In genomic region chr1:11052839-11053757, GRCh38 we compare ENCODE assay signal across 1 cellular context.
TF ChIP-seq lines count a peak whose summit lies in the region.

No MANE protein-coding gene starts in this region.

TF ChIP-seq in K562, 482 proteins besides CTCF, POLR2A, EP300 and RAD21 (continues in another document):
- TF ChIP-seq TAF1 (IDR thresholded peaks at IDR 0.05; ENCODE audit: control insufficient read depth, extremely low read depth, insufficient read depth, low read length, severe bottlenecking) (no peak), PTBP1 (IDR thresholded peaks at IDR 0.05; ENCODE audit: low read depth, low read length) (no peak), PREB (CRISPR knock-in tag; IDR thresholded peaks at IDR 0.05) (0 out of 2 replicates have a peak, but pooled peaks have one; percentile 27), U2AF1 (optimal IDR thresholded peaks at IDR 0.05; ENCODE audit: low read depth, low read length) (no peak), FIP1L1 (IDR thresholded peaks at IDR 0.05; ENCODE audit: low read depth, low read length, poor library complexity, severe bottlenecking) (peak; percentile 25), ZNF431 (CRISPR knock-in tag; IDR thresholded peaks at IDR 0.05) (no peak), SUPT5H (IDR thresholded peaks at IDR 0.05) (peak; percentile 72), CHD2 (IDR thresholded peaks at IDR 0.05; ENCODE audit: low read depth, low read length) (no peak), HMGN3 (IDR thresholded peaks at IDR 0.05; ENCODE audit: borderline replicate concordance, extremely low read depth, insufficient read length, low read depth, low read length) (peak; percentile 12), NR4A1 (CRISPR knock-in tag; IDR thresholded peaks at IDR 0.05) (no peak), NR4A1 (tag; IDR thresholded peaks at IDR 0.05) (no peak), NCOR1 (IDR thresholded peaks at IDR 0.05) (peak; percentile 29; the same call in 1 of the 2 replicates), E2F6 (IDR thresholded peaks at IDR 0.05; ENCODE audit: borderline replicate concordance in 1 of 2, extremely low read depth in 1 of 2, insufficient read depth in 1 of 2, insufficient read length in 1 of 2, low read depth in 1 of 2, low read length in 1 of 2, poor library complexity in 1 of 2, severe bottlenecking in 1 of 2) (peak; percentile 12 to 72), DACH1 (IDR thresholded peaks at IDR 0.05; ENCODE audit: partially characterized antibody) (no peak), NFIC (IDR thresholded peaks at IDR 0.05) (peak; percentile 69; the same call in 1 of the 2 replicates), POLR2G (IDR thresholded peaks at IDR 0.05; ENCODE audit: low read depth, low read length) (peak; percentile 83), MCM2 (IDR thresholded peaks at IDR 0.05; ENCODE audit: low read depth) (no peak), GABPB1 (CRISPR knock-in tag; IDR thresholded peaks at IDR 0.05) (peak; percentile 7; the same call in 1 of the 2 replicates), CBFA2T3 (IDR thresholded peaks at IDR 0.05) (peak; percentile 12; the same call in 1 of the 2 replicates), MEF2D (tag; conservative IDR thresholded peaks at IDR 0.05; ENCODE audit: low read depth) (no peak), POLR2B (IDR thresholded peaks at IDR 0.05; ENCODE audit: low read depth, partially characterized antibody) (peak; percentile 57), BRCA1 (IDR thresholded peaks at IDR 0.05) (no peak), BRCA1 (CRISPR knock-in tag; IDR thresholded peaks at IDR 0.05) (0 out of 2 replicates have a peak, but pooled peaks have one; percentile 5), MTA3 (IDR thresholded peaks at IDR 0.05; ENCODE audit: borderline replicate concordance) (peak; percentile 29; the same call in 1 of the 2 replicates), L3MBTL2 (IDR thresholded peaks at IDR 0.05) (peak; percentile 48), ZC3H8 (IDR thresholded peaks at IDR 0.05) (no peak), BHLHE40 (IDR thresholded peaks at IDR 0.05; ENCODE audit: low read length) (peak; percentile 82), POLR2AphosphoS2 (IDR thresholded peaks at IDR 0.05; ENCODE audit: low read length) (peak; percentile 89; the same call in 1 of the 2 replicates), ZBTB12 (CRISPR knock-in tag; IDR thresholded peaks at IDR 0.05) (no peak), ZNF239 (CRISPR knock-in tag; IDR thresholded peaks at IDR 0.05) (no peak), KDM5B (IDR thresholded peaks at IDR 0.05; ENCODE audit: insufficient replicate concordance, low read depth, low read length) (peak; percentile 72), FOXJ2 (tag; IDR thresholded peaks at IDR 0.05) (no peak), ESRRB (CRISPR knock-in tag; IDR thresholded peaks at IDR 0.05; ENCODE audit: borderline replicate concordance) (no peak), NRF1 (conservative IDR thresholded peaks at IDR 0.05 in 1 of 2, IDR thresholded peaks at IDR 0.05 in 1 of 2) (0 out of 4 replicates have a peak, but pooled peaks of 1 of the 2 experiments have one; percentile 10), SAFB (IDR thresholded peaks at IDR 0.05; ENCODE audit: borderline replicate concordance, low read depth, low read length) (no peak), TGIF2 (CRISPR knock-in tag; IDR thresholded peaks at IDR 0.05) (0 out of 2 replicates have a peak, but pooled peaks have one; percentile 76), PHF21A (IDR thresholded peaks at IDR 0.05; ENCODE audit: borderline replicate concordance, low read depth) (peak; percentile 46; the same call in 1 of the 2 replicates), RNF2 (IDR thresholded peaks at IDR 0.05) (peak; percentile 33; the same call in 1 of the 2 replicates), ATF4 (CRISPR knock-in tag; IDR thresholded peaks at IDR 0.05) (no peak), RBM17 (IDR thresholded peaks at IDR 0.05; ENCODE audit: borderline replicate concordance, low read depth, low read length) (no peak), SIN3A (IDR thresholded peaks at IDR 0.05; ENCODE audit: borderline replicate concordance in 2 of 2, control insufficient read depth in 1 of 2, low read depth in 2 of 2, low read length in 2 of 2) (0 out of 4 replicates have a peak, but pooled peaks of 1 of the 2 experiments have one; percentile 9), DNMT1 (IDR thresholded peaks at IDR 0.05) (no peak), NFYB (IDR thresholded peaks at IDR 0.05; ENCODE audit: extremely low read depth, insufficient read length) (peak; percentile 31), CXXC5 (CRISPR knock-in tag; IDR thresholded peaks at IDR 0.05) (no peak)
- TF ChIP-seq, protein P1, sequence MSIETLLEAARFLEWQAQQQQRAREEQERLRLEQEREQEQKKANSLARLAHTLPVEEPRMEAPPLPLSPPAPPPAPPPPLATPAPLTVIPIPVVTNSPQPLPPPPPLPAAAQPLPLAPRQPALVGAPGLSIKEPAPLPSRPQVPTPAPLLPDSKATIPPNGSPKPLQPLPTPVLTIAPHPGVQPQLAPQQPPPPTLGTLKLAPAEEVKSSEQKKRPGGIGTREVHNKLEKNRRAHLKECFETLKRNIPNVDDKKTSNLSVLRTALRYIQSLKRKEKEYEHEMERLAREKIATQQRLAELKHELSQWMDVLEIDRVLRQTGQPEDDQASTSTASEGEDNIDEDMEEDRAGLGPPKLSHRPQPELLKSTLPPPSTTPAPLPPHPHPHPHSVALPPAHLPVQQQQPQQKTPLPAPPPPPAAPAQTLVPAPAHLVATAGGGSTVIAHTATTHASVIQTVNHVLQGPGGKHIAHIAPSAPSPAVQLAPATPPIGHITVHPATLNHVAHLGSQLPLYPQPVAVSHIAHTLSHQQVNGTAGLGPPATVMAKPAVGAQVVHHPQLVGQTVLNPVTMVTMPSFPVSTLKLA (conservative IDR thresholded peaks at IDR 0.05) = 0 out of 4 replicates have a peak, but pooled peaks of 1 of the 2 experiments have one; percentile 30
- TF ChIP-seq, protein P2, sequence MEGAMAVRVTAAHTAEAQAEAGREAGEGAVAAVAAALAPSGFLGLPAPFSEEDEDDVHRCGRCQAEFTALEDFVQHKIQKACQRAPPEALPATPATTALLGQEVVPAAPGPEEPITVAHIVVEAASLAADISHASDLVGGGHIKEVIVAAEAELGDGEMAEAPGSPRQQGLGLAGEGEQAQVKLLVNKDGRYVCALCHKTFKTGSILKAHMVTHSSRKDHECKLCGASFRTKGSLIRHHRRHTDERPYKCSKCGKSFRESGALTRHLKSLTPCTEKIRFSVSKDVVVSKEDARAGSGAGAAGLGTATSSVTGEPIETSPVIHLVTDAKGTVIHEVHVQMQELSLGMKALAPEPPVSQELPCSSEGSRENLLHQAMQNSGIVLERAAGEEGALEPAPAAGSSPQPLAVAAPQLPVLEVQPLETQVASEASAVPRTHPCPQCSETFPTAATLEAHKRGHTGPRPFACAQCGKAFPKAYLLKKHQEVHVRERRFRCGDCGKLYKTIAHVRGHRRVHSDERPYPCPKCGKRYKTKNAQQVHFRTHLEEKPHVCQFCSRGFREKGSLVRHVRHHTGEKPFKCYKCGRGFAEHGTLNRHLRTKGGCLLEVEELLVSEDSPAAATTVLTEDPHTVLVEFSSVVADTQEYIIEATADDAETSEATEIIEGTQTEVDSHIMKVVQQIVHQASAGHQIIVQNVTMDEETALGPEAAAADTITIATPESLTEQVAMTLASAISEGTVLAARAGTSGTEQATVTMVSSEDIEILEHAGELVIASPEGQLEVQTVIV (CRISPR knock-in tag; IDR thresholded peaks at IDR 0.05; ENCODE audit: borderline replicate concordance) = no peak
- TF ChIP-seq, protein P3, sequence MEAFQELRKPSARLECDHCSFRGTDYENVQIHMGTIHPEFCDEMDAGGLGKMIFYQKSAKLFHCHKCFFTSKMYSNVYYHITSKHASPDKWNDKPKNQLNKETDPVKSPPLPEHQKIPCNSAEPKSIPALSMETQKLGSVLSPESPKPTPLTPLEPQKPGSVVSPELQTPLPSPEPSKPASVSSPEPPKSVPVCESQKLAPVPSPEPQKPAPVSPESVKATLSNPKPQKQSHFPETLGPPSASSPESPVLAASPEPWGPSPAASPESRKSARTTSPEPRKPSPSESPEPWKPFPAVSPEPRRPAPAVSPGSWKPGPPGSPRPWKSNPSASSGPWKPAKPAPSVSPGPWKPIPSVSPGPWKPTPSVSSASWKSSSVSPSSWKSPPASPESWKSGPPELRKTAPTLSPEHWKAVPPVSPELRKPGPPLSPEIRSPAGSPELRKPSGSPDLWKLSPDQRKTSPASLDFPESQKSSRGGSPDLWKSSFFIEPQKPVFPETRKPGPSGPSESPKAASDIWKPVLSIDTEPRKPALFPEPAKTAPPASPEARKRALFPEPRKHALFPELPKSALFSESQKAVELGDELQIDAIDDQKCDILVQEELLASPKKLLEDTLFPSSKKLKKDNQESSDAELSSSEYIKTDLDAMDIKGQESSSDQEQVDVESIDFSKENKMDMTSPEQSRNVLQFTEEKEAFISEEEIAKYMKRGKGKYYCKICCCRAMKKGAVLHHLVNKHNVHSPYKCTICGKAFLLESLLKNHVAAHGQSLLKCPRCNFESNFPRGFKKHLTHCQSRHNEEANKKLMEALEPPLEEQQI (IDR thresholded peaks at IDR 0.05) = no peak
- TF ChIP-seq, protein P4, sequence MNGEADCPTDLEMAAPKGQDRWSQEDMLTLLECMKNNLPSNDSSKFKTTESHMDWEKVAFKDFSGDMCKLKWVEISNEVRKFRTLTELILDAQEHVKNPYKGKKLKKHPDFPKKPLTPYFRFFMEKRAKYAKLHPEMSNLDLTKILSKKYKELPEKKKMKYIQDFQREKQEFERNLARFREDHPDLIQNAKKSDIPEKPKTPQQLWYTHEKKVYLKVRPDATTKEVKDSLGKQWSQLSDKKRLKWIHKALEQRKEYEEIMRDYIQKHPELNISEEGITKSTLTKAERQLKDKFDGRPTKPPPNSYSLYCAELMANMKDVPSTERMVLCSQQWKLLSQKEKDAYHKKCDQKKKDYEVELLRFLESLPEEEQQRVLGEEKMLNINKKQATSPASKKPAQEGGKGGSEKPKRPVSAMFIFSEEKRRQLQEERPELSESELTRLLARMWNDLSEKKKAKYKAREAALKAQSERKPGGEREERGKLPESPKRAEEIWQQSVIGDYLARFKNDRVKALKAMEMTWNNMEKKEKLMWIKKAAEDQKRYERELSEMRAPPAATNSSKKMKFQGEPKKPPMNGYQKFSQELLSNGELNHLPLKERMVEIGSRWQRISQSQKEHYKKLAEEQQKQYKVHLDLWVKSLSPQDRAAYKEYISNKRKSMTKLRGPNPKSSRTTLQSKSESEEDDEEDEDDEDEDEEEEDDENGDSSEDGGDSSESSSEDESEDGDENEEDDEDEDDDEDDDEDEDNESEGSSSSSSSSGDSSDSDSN (IDR thresholded peaks at IDR 0.05; ENCODE audit: borderline replicate concordance in 1 of 2, low read depth in 2 of 2, low read length in 2 of 2) = no peak
- TF ChIP-seq, protein P5, sequence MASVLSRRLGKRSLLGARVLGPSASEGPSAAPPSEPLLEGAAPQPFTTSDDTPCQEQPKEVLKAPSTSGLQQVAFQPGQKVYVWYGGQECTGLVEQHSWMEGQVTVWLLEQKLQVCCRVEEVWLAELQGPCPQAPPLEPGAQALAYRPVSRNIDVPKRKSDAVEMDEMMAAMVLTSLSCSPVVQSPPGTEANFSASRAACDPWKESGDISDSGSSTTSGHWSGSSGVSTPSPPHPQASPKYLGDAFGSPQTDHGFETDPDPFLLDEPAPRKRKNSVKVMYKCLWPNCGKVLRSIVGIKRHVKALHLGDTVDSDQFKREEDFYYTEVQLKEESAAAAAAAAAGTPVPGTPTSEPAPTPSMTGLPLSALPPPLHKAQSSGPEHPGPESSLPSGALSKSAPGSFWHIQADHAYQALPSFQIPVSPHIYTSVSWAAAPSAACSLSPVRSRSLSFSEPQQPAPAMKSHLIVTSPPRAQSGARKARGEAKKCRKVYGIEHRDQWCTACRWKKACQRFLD (CRISPR knock-in tag; IDR thresholded peaks at IDR 0.05) = no peak
- TF ChIP-seq, protein P6, sequence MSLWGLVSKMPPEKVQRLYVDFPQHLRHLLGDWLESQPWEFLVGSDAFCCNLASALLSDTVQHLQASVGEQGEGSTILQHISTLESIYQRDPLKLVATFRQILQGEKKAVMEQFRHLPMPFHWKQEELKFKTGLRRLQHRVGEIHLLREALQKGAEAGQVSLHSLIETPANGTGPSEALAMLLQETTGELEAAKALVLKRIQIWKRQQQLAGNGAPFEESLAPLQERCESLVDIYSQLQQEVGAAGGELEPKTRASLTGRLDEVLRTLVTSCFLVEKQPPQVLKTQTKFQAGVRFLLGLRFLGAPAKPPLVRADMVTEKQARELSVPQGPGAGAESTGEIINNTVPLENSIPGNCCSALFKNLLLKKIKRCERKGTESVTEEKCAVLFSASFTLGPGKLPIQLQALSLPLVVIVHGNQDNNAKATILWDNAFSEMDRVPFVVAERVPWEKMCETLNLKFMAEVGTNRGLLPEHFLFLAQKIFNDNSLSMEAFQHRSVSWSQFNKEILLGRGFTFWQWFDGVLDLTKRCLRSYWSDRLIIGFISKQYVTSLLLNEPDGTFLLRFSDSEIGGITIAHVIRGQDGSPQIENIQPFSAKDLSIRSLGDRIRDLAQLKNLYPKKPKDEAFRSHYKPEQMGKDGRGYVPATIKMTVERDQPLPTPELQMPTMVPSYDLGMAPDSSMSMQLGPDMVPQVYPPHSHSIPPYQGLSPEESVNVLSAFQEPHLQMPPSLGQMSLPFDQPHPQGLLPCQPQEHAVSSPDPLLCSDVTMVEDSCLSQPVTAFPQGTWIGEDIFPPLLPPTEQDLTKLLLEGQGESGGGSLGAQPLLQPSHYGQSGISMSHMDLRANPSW (CRISPR knock-in tag; IDR thresholded peaks at IDR 0.05) = no peak
